In genomic region chr12:48716168-48716492, GRCh38 we compare ENCODE assay signal across 8 cellular contexts. TPM values are rescaled to one million over a fixed set of nuclear protein-coding genes. Genes with fewer than 3 reads are reported as not detected.
A peak's percentile ranks its signal among the peaks of the same experiment; 100 is the strongest.
DNase-seq lines count a peak whose midpoint lies in the region; ATAC-seq and TF ChIP-seq lines count a peak whose summit lies in the region.

No MANE protein-coding gene starts in this region.

- H3K27ac Mint-ChIP-seq in activated CD8-positive, alpha-beta T cell treated with anti-CD3 and anti-CD28 coated beads for 36 hours: peak overlapping the region; percentile 97

- no peak for TF ChIP-seq CTCF in activated CD8-positive, alpha-beta T cell treated with anti-CD3 and anti-CD28 coated beads for 36 hours (IDR thresholded peaks at IDR 0.05)

- H3K27me3 Mint-ChIP-seq in activated CD8-positive, alpha-beta T cell treated with anti-CD3 and anti-CD28 coated beads for 36 hours: no peaks in the 10 kb centered on the region

- DNase-seq in activated CD8-positive, alpha-beta T cell treated with anti-CD3 and anti-CD28 coated beads for 36 hours: no peak
- DNase-seq in stimulated activated naive CD8-positive, alpha-beta T cell treated with anti-CD3 and anti-CD28 coated beads, Interleukin-15, Interleukin-2, amounts not matched to agents 100 U/mL and 50 U/mL, for 24 hours: no peak
- no peak for DNase-seq in effector CD4-positive, alpha-beta T cell
- DNase-seq in stimulated activated CD4-positive, alpha-beta T cell treated with anti-CD3 and anti-CD28 coated beads, Interleukin-2, amount 100 ng/mL, for 24 hours: no peak
- DNase-seq in NCI-H524 treated with DMSO at 0.1 percent for 48 hours (lab: John Stamatoyannopoulos, UW): no peak

- peak; percentile 15 for ATAC-seq in HG02588 (IDR thresholded peaks at IDR 0.05; ENCODE audit: unreplicated experiment)
- ATAC-seq in activated CD8-positive, alpha-beta T cell treated with anti-CD3 and anti-CD28 coated beads for 36 hours: peak; percentile 11
- ATAC-seq in stimulated activated naive CD8-positive, alpha-beta T cell treated with anti-CD3 and anti-CD28 coated beads, Interleukin-15, Interleukin-2, amounts not matched to agents 100 U/mL and 50 U/mL, for 24 hours: peak; percentile 19
- ATAC-seq in GM21737 (IDR thresholded peaks at IDR 0.05; ENCODE audit: unreplicated experiment): no peak

- peaks cover 14% of the 10 kb centered on the region for H3K9me3 Mint-ChIP-seq in activated CD8-positive, alpha-beta T cell treated with anti-CD3 and anti-CD28 coated beads for 36 hours

- POLR2A ChIA-PET in activated CD8-positive, alpha-beta T cell treated with anti-CD3 and anti-CD28 coated beads for 36 hours (lab: Charles Lee): interaction anchor here (0.6 to 4.5 kb wide), 8 partner anchors 10 to 415 kb away, joined by 3 to 34 read pairs (median 4); partner anchors contain the start of genes DDX23, KANSL2 and TUBA1B

- H3K4me3 Mint-ChIP-seq in activated CD8-positive, alpha-beta T cell treated with anti-CD3 and anti-CD28 coated beads for 36 hours: peak overlapping the region; percentile 94

- CTCF ChIA-PET in activated CD8-positive, alpha-beta T cell treated with anti-CD3 and anti-CD28 coated beads for 36 hours (lab: Charles Lee): interaction anchor here (1.1 to 1.6 kb wide), 2 partner anchors 26 to 99 kb away, joined by 3 read pairs; no protein-coding TSS in a partner anchor

- H3K4me1 Mint-ChIP-seq in activated CD8-positive, alpha-beta T cell treated with anti-CD3 and anti-CD28 coated beads for 36 hours (ENCODE audit: low read depth): peaks cover 36% of the 10 kb centered on the region

- intact Hi-C loops in activated CD8-positive, alpha-beta T cell treated with anti-CD3 and anti-CD28 coated beads for 36 hours (cut with micrococcal nuclease): no loop called here

- peak overlapping the region; percentile 99 for H3K4me3 ChIP-seq in iPS-11a (ENCODE audit: low read depth, low read length)

- peaks cover 43% of the 10 kb centered on the region for H3K36me3 Mint-ChIP-seq in activated CD8-positive, alpha-beta T cell treated with anti-CD3 and anti-CD28 coated beads for 36 hours (ENCODE audit: low read depth)

RNA-seq across cellular contexts. Expression of gene CCNT1, which starts 0.4 kb away (rescaled TPM):
- total RNA-seq in activated CD8-positive, alpha-beta T cell treated with anti-CD3 and anti-CD28 coated beads for 36 hours: 10 to 100 TPM; 68.7 to 73.8 TPM

RNA-seq across cellular contexts. Expression of gene KANSL2, which starts 34.1 kb away (rescaled TPM):
- 10 to 100 TPM; 45.9 to 47.3 TPM for total RNA-seq in activated CD8-positive, alpha-beta T cell treated with anti-CD3 and anti-CD28 coated beads for 36 hours
